9 cellular contexts compared by ENCODE assay signal in genomic region chr17:80720624-80721577, GRCh38.
A peak's percentile ranks its signal among the peaks of the same experiment; 100 is the strongest.
DNase-seq lines count a peak whose midpoint lies in the region; ATAC-seq and TF ChIP-seq lines count a peak whose summit lies in the region.
"Had no signal": no experiment of that assay in that cellular context is flagged by ENCODE, and none has a peak within 500 bp of the region (broad histone marks: within the 10 kb centered on the region; RNA-seq: fewer than 3 reads in every experiment).

No MANE protein-coding gene starts in this region.

- H3K4me1 ChIP-seq in upper lobe of right lung, result no peaks in the 10 kb centered on the region
- H3K4me1 ChIP-seq in vagina, result no peaks in the 10 kb centered on the region

- H3K9me3 ChIP-seq in CD4-positive, alpha-beta T cell (ENCODE audit: control insufficient read depth, low read length), result no peaks in the 10 kb centered on the region
- no peaks in the 10 kb centered on the region for H3K9me3 ChIP-seq in upper lobe of right lung
- H3K9me3 ChIP-seq in vagina, result no peaks in the 10 kb centered on the region

- H3K27ac ChIP-seq in CD4-positive, alpha-beta T cell (ENCODE audit: low read depth, low read length), result peak overlapping the region; percentile 43
- H3K27ac ChIP-seq in upper lobe of right lung, result no peak overlapping the region
- no peak overlapping the region for H3K27ac ChIP-seq in vagina
- H3K27ac ChIP-seq: VCaP had no signal

- peaks cover 7% of the 10 kb centered on the region for H3K36me3 Mint-ChIP-seq in CD4-positive, alpha-beta T cell (ENCODE audit: low read depth)
- peaks cover 22% of the 10 kb centered on the region for H3K36me3 Mint-ChIP-seq in T-cell
- H3K36me3 Mint-ChIP-seq in activated naive CD8-positive, alpha-beta T cell treated with anti-CD3 and anti-CD28 coated beads, Interleukin-2, amount 50 U/mL, for 24 hours (ENCODE audit: low read depth), result peaks cover 9% of the 10 kb centered on the region

- no peak for TF ChIP-seq POLR2A in vagina (IDR thresholded peaks at IDR 0.05)

- CTCF ChIA-PET in CD4-positive, alpha-beta T cell (lab: Charles Lee), result interaction anchor here (0.6 to 1.7 kb wide), 3 partner anchors 12 to 260 kb away, joined by 3 to 4 read pairs (median 3); no protein-coding TSS in a partner anchor
- CTCF ChIA-PET in T-cell (lab: Charles Lee), result no interaction called here

- H3K4me3 ChIP-seq in upper lobe of right lung, result no peak overlapping the region
- H3K4me3 ChIP-seq in vagina, result no peak overlapping the region
- H3K4me3 ChIP-seq in foreskin fibroblast (ENCODE audit: low read depth in 1 of 2, low read length in 2 of 2), result no peak overlapping the region

- no peaks in the 10 kb centered on the region for H3K27me3 ChIP-seq in CD4-positive, alpha-beta T cell (ENCODE audit: control insufficient read depth, insufficient read depth, low read length)
- no peaks in the 10 kb centered on the region for H3K27me3 ChIP-seq in upper lobe of right lung
- H3K27me3 ChIP-seq in vagina, result no peaks in the 10 kb centered on the region

- H3K4me3 Mint-ChIP-seq in CD4-positive, alpha-beta T cell, result peak overlapping the region; percentile 57
- H3K4me3 Mint-ChIP-seq in T-cell, result peak overlapping the region; percentile 45 to 60 (median 53)
- H3K4me3 Mint-ChIP-seq in activated naive CD8-positive, alpha-beta T cell treated with anti-CD3 and anti-CD28 coated beads, Interleukin-2, amount 50 U/mL, for 24 hours, result peak overlapping the region; percentile 33

- intact Hi-C loops in CD4-positive, alpha-beta T cell (cut with DNase I, micrococcal nuclease), result no loop called here
- intact Hi-C loops in upper lobe of right lung (cut with DNase I) (no loop called here), vagina (cut with DNase I) (no loop called here)

- peak; percentile 85 for ATAC-seq in CD4-positive, alpha-beta T cell (ENCODE audit: poor library complexity)
- ATAC-seq in T-cell (replicated peaks in 1 of 4) (peak; percentile 75 to 91 (median 89)), upper lobe of right lung (no peak)
- peak; percentile 93 for ATAC-seq in activated naive CD8-positive, alpha-beta T cell treated with anti-CD3 and anti-CD28 coated beads, Interleukin-2, amount 50 U/mL, for 24 hours

- no peak for TF ChIP-seq CTCF in CD4-positive, alpha-beta T cell (IDR thresholded peaks at IDR 0.05)
- no peak for TF ChIP-seq CTCF in upper lobe of right lung (IDR thresholded peaks at IDR 0.05)
- no peak for TF ChIP-seq CTCF in vagina (IDR thresholded peaks at IDR 0.05)
- TF ChIP-seq CTCF in foreskin fibroblast (IDR thresholded peaks at IDR 0.05; ENCODE audit: low read depth, low read length), result no peak

- peak in 9 of 10 experiments; percentile 25 to 66 (median 54) for DNase-seq in CD4-positive, alpha-beta T cell
- DNase-seq in T-cell (peak in 30 of 34 experiments; percentile 23 to 66 (median 48)), non-pigmented ciliary epithelial cell (ENCODE audit: low read depth) (peak; percentile 41), upper lobe of right lung (no peak), vagina (ENCODE audit: extremely low spot score in 2 of 2) (no peak), foreskin fibroblast (no peak), mesenteric fat pad (ENCODE audit: low spot score) (no peak)
- peak; percentile 52 for DNase-seq in activated naive CD8-positive, alpha-beta T cell treated with anti-CD3 and anti-CD28 coated beads, Interleukin-2, amount 50 U/mL, for 24 hours

- peak overlapping the region; percentile 89 for H3K27ac Mint-ChIP-seq in CD4-positive, alpha-beta T cell
- H3K27ac Mint-ChIP-seq in T-cell, result peak overlapping the region; percentile 87 to 89
- peak overlapping the region; percentile 79 for H3K27ac Mint-ChIP-seq in activated naive CD8-positive, alpha-beta T cell treated with anti-CD3 and anti-CD28 coated beads, Interleukin-2, amount 50 U/mL, for 24 hours

- POLR2A ChIA-PET in CD4-positive, alpha-beta T cell (lab: Charles Lee), result no interaction called here
- POLR2A ChIA-PET in T-cell (lab: Charles Lee), result no interaction called here

- no peaks in the 10 kb centered on the region for H3K27me3 Mint-ChIP-seq in CD4-positive, alpha-beta T cell
- no peaks in the 10 kb centered on the region for H3K27me3 Mint-ChIP-seq in T-cell
- no peaks in the 10 kb centered on the region for H3K27me3 Mint-ChIP-seq in activated naive CD8-positive, alpha-beta T cell treated with anti-CD3 and anti-CD28 coated beads, Interleukin-2, amount 50 U/mL, for 24 hours

- peaks cover 66% of the 10 kb centered on the region for H3K4me1 Mint-ChIP-seq in CD4-positive, alpha-beta T cell (ENCODE audit: low read depth)
- H3K4me1 Mint-ChIP-seq in T-cell, result peaks cover 52 to 61% (median 57%) of the 10 kb centered on the region in 3 donors
- peaks cover 51% of the 10 kb centered on the region for H3K4me1 Mint-ChIP-seq in activated naive CD8-positive, alpha-beta T cell treated with anti-CD3 and anti-CD28 coated beads, Interleukin-2, amount 50 U/mL, for 24 hours

- H3K9me3 Mint-ChIP-seq in CD4-positive, alpha-beta T cell, result no peaks in the 10 kb centered on the region
- H3K9me3 Mint-ChIP-seq in T-cell, result peaks cover 0 to 5% (median 0%) of the 10 kb centered on the region in 3 donors
- H3K9me3 Mint-ChIP-seq in activated naive CD8-positive, alpha-beta T cell treated with anti-CD3 and anti-CD28 coated beads, Interleukin-2, amount 50 U/mL, for 24 hours, result no peaks in the 10 kb centered on the region

- H3K36me3 ChIP-seq in upper lobe of right lung (no peaks in the 10 kb centered on the region), vagina (no peaks in the 10 kb centered on the region)

Comparison
In these comparisons a context has a peak if more than half of its experiments do, and no peak if none do; other contexts are left out.
1. DNase-seq: peak in CD4-positive, alpha-beta T cell (9 of 10), T-cell (30 of 34), activated naive CD8-positive, alpha-beta T cell treated with anti-CD3 and anti-CD28 coated beads, Interleukin-2, amount 50 U/mL, for 24 hours (single experiment) and non-pigmented ciliary epithelial cell (single experiment); none in upper lobe of right lung (single experiment), vagina (0 of 2), foreskin fibroblast (0 of 2) and mesenteric fat pad (single experiment).
2. Peak in every context shown above with its lines, with median percentiles within 50 percentile points of each other: H3K27ac Mint-ChIP-seq and H3K4me3 Mint-ChIP-seq.